Comparison of ENCODE assay signal across 25 cellular contexts in genomic region chr19:50515168-50515561, GRCh38. TPM values are rescaled to one million over a fixed set of nuclear protein-coding genes. Genes with fewer than 3 reads are reported as not detected.
"Had no signal": no experiment of that assay in that cellular context is flagged by ENCODE, and none has a peak within 500 bp of the region (broad histone marks: within the 10 kb centered on the region; RNA-seq: fewer than 3 reads in every experiment).

No MANE protein-coding gene starts in this region.

- DNase-seq: activated CD4-positive, alpha-beta T cell treated with anti-CD3 and anti-CD28 coated beads, Interleukin-2, amount 10 ng/mL, durations not matched to agents 7 days and 5 days; activated CD4-positive, CD25-positive, alpha-beta regulatory T cell treated with anti-CD3 and anti-CD28 coated beads, Interleukin-2, amount 50 U/mL, for 72 hours; activated CD8-positive, alpha-beta memory T cell treated with anti-CD3 and anti-CD28 coated beads, Interleukin-2, amount 10 ng/mL, durations not matched to agents 7 days and 5 days; activated CD8-positive, alpha-beta T cell treated with anti-CD3 and anti-CD28 coated beads for 36 hours; activated naive CD4-positive, alpha-beta T cell treated with anti-CD3 and anti-CD28 coated beads, Interleukin-2, amount 10 ng/mL, durations not matched to agents 7 days and 5 days; activated T-cell treated with anti-CD3 and anti-CD28 coated beads for 4 hours; effector CD4-positive, alpha-beta T cell; foreskin melanocyte; nephron progenitor cell; stimulated activated CD4-positive, alpha-beta T cell treated with anti-CD3 and anti-CD28 coated beads, Interleukin-2, amount 100 ng/mL, for 48 hours; stimulated activated naive CD4-positive, alpha-beta T cell treated with Interleukin-2 at 50 U/mL for 16 hours; thyroid gland; upper lobe of right lung; WERI-Rb-1 had no signal

- H3K4me3 ChIP-seq: smooth muscle cell, thyroid gland, upper lobe of right lung had no signal

- FAIRE-seq: endothelial cell of umbilical vein, kidney had no signal

- H3K9me3 Mint-ChIP-seq: activated CD4-positive, alpha-beta T cell treated with anti-CD3 and anti-CD28 coated beads, Interleukin-2, amount 10 ng/mL, durations not matched to agents 7 days and 5 days; activated CD8-positive, alpha-beta T cell treated with anti-CD3 and anti-CD28 coated beads for 36 hours; activated naive CD4-positive, alpha-beta T cell treated with anti-CD3 and anti-CD28 coated beads, Interleukin-2, amount 10 ng/mL, durations not matched to agents 7 days and 5 days; nephron progenitor cell had no signal

- H3K4me2 ChIP-seq: smooth muscle cell had no signal

- ATAC-seq: activated CD8-positive, alpha-beta memory T cell treated with anti-CD3 and anti-CD28 coated beads, Interleukin-2, amount 10 ng/mL, durations not matched to agents 7 days and 5 days; activated CD8-positive, alpha-beta T cell treated with anti-CD3 and anti-CD28 coated beads for 36 hours; esophagus mucosa; left lobe of liver; sciatic nerve; SK-N-SH treated with all-trans-retinoic acid at 6 μM for 48 hours; upper lobe of right lung had no signal

- H3K27ac Mint-ChIP-seq: activated CD8-positive, alpha-beta memory T cell treated with anti-CD3 and anti-CD28 coated beads, Interleukin-2, amount 10 ng/mL, durations not matched to agents 7 days and 5 days; activated CD8-positive, alpha-beta T cell treated with anti-CD3 and anti-CD28 coated beads for 36 hours; activated naive CD4-positive, alpha-beta T cell treated with anti-CD3 and anti-CD28 coated beads, Interleukin-2, amount 10 ng/mL, durations not matched to agents 7 days and 5 days; memory B cell; nephron progenitor cell had no signal

- H3K36me3 ChIP-seq: thyroid gland, upper lobe of right lung had no signal

- H3K4me3 Mint-ChIP-seq: activated CD4-positive, alpha-beta T cell treated with anti-CD3 and anti-CD28 coated beads, Interleukin-2, amount 10 ng/mL, durations not matched to agents 7 days and 5 days; activated CD8-positive, alpha-beta memory T cell treated with anti-CD3 and anti-CD28 coated beads, Interleukin-2, amount 10 ng/mL, durations not matched to agents 7 days and 5 days; activated CD8-positive, alpha-beta T cell treated with anti-CD3 and anti-CD28 coated beads for 36 hours; activated naive CD4-positive, alpha-beta T cell treated with anti-CD3 and anti-CD28 coated beads, Interleukin-2, amount 10 ng/mL, durations not matched to agents 7 days and 5 days; memory B cell; nephron progenitor cell had no signal

- H3K36me3 Mint-ChIP-seq: activated CD8-positive, alpha-beta memory T cell treated with anti-CD3 and anti-CD28 coated beads, Interleukin-2, amount 10 ng/mL, durations not matched to agents 7 days and 5 days had no signal

- H3K27ac ChIP-seq: thyroid gland, upper lobe of right lung, WERI-Rb-1 had no signal

- H3K9me3 ChIP-seq: thyroid gland, upper lobe of right lung had no signal

- H3K27me3 ChIP-seq: thyroid gland, upper lobe of right lung had no signal

RNA-seq across cellular contexts. Expression of gene ASPDH, which starts 1.5 kb away (rescaled TPM):
- total RNA-seq: activated CD4-positive, alpha-beta T cell treated with anti-CD3 and anti-CD28 coated beads, Interleukin-2, amount 10 ng/mL, durations not matched to agents 7 days and 5 days; activated CD8-positive, alpha-beta memory T cell treated with anti-CD3 and anti-CD28 coated beads, Interleukin-2, amount 10 ng/mL, durations not matched to agents 7 days and 5 days; activated CD8-positive, alpha-beta T cell treated with anti-CD3 and anti-CD28 coated beads for 36 hours; endothelial cell of umbilical vein; esophagus mucosa; kidney; mononuclear cell; renal cortical epithelial cell; sciatic nerve; smooth muscle cell; T-helper 2 cell treated with Interferon-gamma antibody and Interleukin-4, amounts not matched to agents 100 ng/mL and 5 ng/mL, for 36 hours; thyroid gland; upper lobe of right lung had no signal
- polyA plus RNA-seq: endothelial cell of umbilical vein, smooth muscle cell had no signal

RNA-seq across cellular contexts. Expression of gene GARIN5A, which starts 38.5 kb away (rescaled TPM):
- total RNA-seq: activated CD4-positive, alpha-beta T cell treated with anti-CD3 and anti-CD28 coated beads, Interleukin-2, amount 10 ng/mL, durations not matched to agents 7 days and 5 days; activated CD8-positive, alpha-beta memory T cell treated with anti-CD3 and anti-CD28 coated beads, Interleukin-2, amount 10 ng/mL, durations not matched to agents 7 days and 5 days had no signal

RNA-seq across cellular contexts. Expression of gene LRRC4B, which starts 53.1 kb away (rescaled TPM):
- total RNA-seq: activated CD4-positive, alpha-beta T cell treated with anti-CD3 and anti-CD28 coated beads, Interleukin-2, amount 10 ng/mL, durations not matched to agents 7 days and 5 days; activated CD8-positive, alpha-beta memory T cell treated with anti-CD3 and anti-CD28 coated beads, Interleukin-2, amount 10 ng/mL, durations not matched to agents 7 days and 5 days; activated CD8-positive, alpha-beta T cell treated with anti-CD3 and anti-CD28 coated beads for 36 hours; endothelial cell of umbilical vein; mononuclear cell; T-helper 2 cell treated with Interferon-gamma antibody and Interleukin-4, amounts not matched to agents 100 ng/mL and 5 ng/mL, for 36 hours had no signal
